8 cellular contexts compared by ENCODE assay signal in the genomic region with DNA sequence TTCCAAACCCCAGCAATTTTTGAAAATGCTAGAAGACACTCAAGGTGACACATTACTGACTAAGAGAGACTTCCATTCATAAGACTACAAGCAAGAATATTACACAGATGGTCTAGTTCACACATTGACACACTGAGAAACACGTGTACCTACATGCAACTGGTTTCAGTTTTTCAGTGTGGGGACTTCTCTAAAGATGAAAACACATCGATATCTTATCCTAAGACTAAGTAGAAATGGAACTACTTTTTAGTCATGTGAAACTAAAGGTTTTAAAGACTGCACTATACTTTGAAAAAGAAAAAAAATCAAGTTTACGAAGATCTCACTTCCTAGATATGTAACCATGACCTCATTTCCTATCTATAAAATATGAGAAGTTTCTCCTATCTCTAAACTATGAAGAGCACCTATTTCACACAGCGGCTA. TPM values are rescaled to one million over a fixed set of nuclear protein-coding genes. Genes with fewer than 3 reads are reported as not detected.
DNase-seq lines count a peak whose midpoint lies in the region; ATAC-seq lines count a peak whose summit lies in the region.
"Not testable (repeated sequence)": the region's sequence is repeated elsewhere in the genome, so short reads cannot be mapped to it uniquely, and the experiment has no call there.

No MANE protein-coding gene starts in this region.

- DNase-seq in activated naive CD4-positive, alpha-beta T cell treated with anti-CD3 and anti-CD28 coated beads, Interleukin-2, amount 50 U/mL, for 72 hours (ENCODE audit: low spot score in 2 of 2); stimulated activated naive CD8-positive, alpha-beta T cell treated with anti-CD3 and anti-CD28 coated beads, Interleukin-15, amount 100 ng/mL, for 72 hours: not testable (repeated sequence)

- not testable (repeated sequence) for H3K36me3 Mint-ChIP-seq in activated naive CD4-positive, alpha-beta T cell treated with anti-CD3 and anti-CD28 coated beads, Interleukin-2, amount 50 U/mL, for 72 hours

- H3K4me3 Mint-ChIP-seq in stimulated activated naive CD8-positive, alpha-beta T cell treated with anti-CD3 and anti-CD28 coated beads, Interleukin-15, amount 100 ng/mL, for 72 hours, result not testable (repeated sequence)

- H3K27me3 Mint-ChIP-seq in stimulated activated naive CD8-positive, alpha-beta T cell treated with anti-CD3 and anti-CD28 coated beads, Interleukin-15, amount 100 ng/mL, for 72 hours, result not testable (repeated sequence)

- H3K9me3 Mint-ChIP-seq in activated naive CD4-positive, alpha-beta T cell treated with anti-CD3 and anti-CD28 coated beads, Interleukin-2, amount 50 U/mL, for 72 hours; stimulated activated naive CD8-positive, alpha-beta T cell treated with anti-CD3 and anti-CD28 coated beads, Interleukin-15, amount 100 ng/mL, for 72 hours: not testable (repeated sequence)

- ATAC-seq in GM18517 (IDR thresholded peaks at IDR 0.05; ENCODE audit: unreplicated experiment), result peak; percentile 50
- peak; percentile 56 for ATAC-seq in GM19324 (IDR thresholded peaks at IDR 0.05; ENCODE audit: low FRiP score, unreplicated experiment)
- ATAC-seq in GM21528 (IDR thresholded peaks at IDR 0.05; ENCODE audit: low FRiP score, unreplicated experiment), result peak; percentile 62
- ATAC-seq in HG02840 (IDR thresholded peaks at IDR 0.05; ENCODE audit: low FRiP score, unreplicated experiment), result peak; percentile 60
- ATAC-seq in HG03108 (IDR thresholded peaks at IDR 0.05; ENCODE audit: unreplicated experiment), result peak; percentile 48
- ATAC-seq in HG03565 (IDR thresholded peaks at IDR 0.05; ENCODE audit: unreplicated experiment), result peak; percentile 60
- peak; percentile 79 to 80 for ATAC-seq in activated naive CD4-positive, alpha-beta T cell treated with anti-CD3 and anti-CD28 coated beads, Interleukin-2, amount 50 U/mL, for 72 hours
- ATAC-seq in stimulated activated naive CD8-positive, alpha-beta T cell treated with anti-CD3 and anti-CD28 coated beads, Interleukin-15, amount 100 ng/mL, for 72 hours, result peak; percentile 80

- not testable (repeated sequence) for H3K4me1 Mint-ChIP-seq in stimulated activated naive CD8-positive, alpha-beta T cell treated with anti-CD3 and anti-CD28 coated beads, Interleukin-15, amount 100 ng/mL, for 72 hours

- H3K27ac Mint-ChIP-seq in activated naive CD4-positive, alpha-beta T cell treated with anti-CD3 and anti-CD28 coated beads, Interleukin-2, amount 50 U/mL, for 72 hours; stimulated activated naive CD8-positive, alpha-beta T cell treated with anti-CD3 and anti-CD28 coated beads, Interleukin-15, amount 100 ng/mL, for 72 hours: not testable (repeated sequence)

RNA-seq across cellular contexts. Expression of a gene that starts 34.1 kb away (rescaled TPM):
- 100 to 1,000 TPM; 148 to 163 TPM for total RNA-seq in activated naive CD4-positive, alpha-beta T cell treated with anti-CD3 and anti-CD28 coated beads, Interleukin-2, amount 50 U/mL, for 72 hours
